In genomic region chr4:109702950-109703663, GRCh38 we compare ENCODE assay signal across 8 cellular contexts. TPM values are rescaled to one million over a fixed set of nuclear protein-coding genes. Genes with fewer than 3 reads are reported as not detected.
DNase-seq lines count a peak whose midpoint lies in the region; ATAC-seq and TF ChIP-seq lines count a peak whose summit lies in the region.

CASP6 (minus strand) TSS chr4:109703445; CDS start chr4:109703395, 50 bp downstream.

- peak within 1 kb of the TSS; percentile 92 for H3K4me3 Mint-ChIP-seq in T-helper 1 cell treated with Interleukin-12 subunit alpha and Interleukin-12 subunit beta and Interleukin-4 antibody, amounts not matched to agents 30 μg/mL and 1 μg/mL, for 36 hours
- H3K4me3 Mint-ChIP-seq in progenitor cell of endocrine pancreas (ENCODE audit: low read depth), result peak within 1 kb of the TSS; percentile 96

- ATAC-seq in HG02642 (IDR thresholded peaks at IDR 0.05; ENCODE audit: poor library complexity, unreplicated experiment) (peak; percentile 80), left cardiac atrium (peak; percentile 96 to 98)

- no peaks in the 10 kb centered on the region for H3K27me3 Mint-ChIP-seq in T-helper 1 cell treated with Interleukin-12 subunit alpha and Interleukin-12 subunit beta and Interleukin-4 antibody, amounts not matched to agents 30 μg/mL and 1 μg/mL, for 36 hours (ENCODE audit: low read depth)
- H3K27me3 Mint-ChIP-seq in progenitor cell of endocrine pancreas, result no peaks in the 10 kb centered on the region

- peak within 1 kb of the TSS; percentile 93 for H3K27ac Mint-ChIP-seq in T-helper 1 cell treated with Interleukin-12 subunit alpha and Interleukin-12 subunit beta and Interleukin-4 antibody, amounts not matched to agents 30 μg/mL and 1 μg/mL, for 36 hours
- H3K27ac Mint-ChIP-seq in progenitor cell of endocrine pancreas, result peak within 1 kb of the TSS; percentile 100

- intact Hi-C loops in left cardiac atrium (cut with DNase I), result loop anchor here in 1 of 2 donors (5.0 to 10.0 kb wide), 2 partner anchors 112 to 274 kb away; partner anchors contain the start of gene GAR1

- H3K4me1 Mint-ChIP-seq in T-helper 1 cell treated with Interleukin-12 subunit alpha and Interleukin-12 subunit beta and Interleukin-4 antibody, amounts not matched to agents 30 μg/mL and 1 μg/mL, for 36 hours (ENCODE audit: low read depth), result peaks cover 36% of the 10 kb centered on the region
- H3K4me1 Mint-ChIP-seq in progenitor cell of endocrine pancreas (ENCODE audit: low read depth), result peaks cover 27% of the 10 kb centered on the region

- peak; percentile 57 for DNase-seq in NCI-H1105 (lab: John Stamatoyannopoulos, UW)
- peak; percentile 44 for DNase-seq in amniotic stem cell (lab: John Stamatoyannopoulos, UW)
- peak; percentile 89 for DNase-seq in left cardiac atrium
- peak; percentile 75 for DNase-seq in progenitor cell of endocrine pancreas (ENCODE audit: low spot score, unreplicated experiment)
- DNase-seq in ureter (ENCODE audit: low spot score), result peak; percentile 86

- TF ChIP-seq CTCF in GM12875 (IDR thresholded peaks at IDR 0.05; ENCODE audit: borderline replicate concordance, insufficient read depth, low read depth, low read length) (peak; percentile 77), progenitor cell of endocrine pancreas (IDR thresholded peaks at IDR 0.05; ENCODE audit: unreplicated experiment) (peak; percentile 72)

- peak within 1 kb of the TSS; percentile 91 for H3K4me3 ChIP-seq in GM12875 (ENCODE audit: low read depth, low read length)

- H3K36me3 Mint-ChIP-seq in T-helper 1 cell treated with Interleukin-12 subunit alpha and Interleukin-12 subunit beta and Interleukin-4 antibody, amounts not matched to agents 30 μg/mL and 1 μg/mL, for 36 hours (ENCODE audit: low read depth), result peaks cover 20% of the 10 kb centered on the region
- H3K36me3 Mint-ChIP-seq in progenitor cell of endocrine pancreas (ENCODE audit: insufficient read depth), result peaks cover 18% of the 10 kb centered on the region

- H3K9me3 Mint-ChIP-seq in T-helper 1 cell treated with Interleukin-12 subunit alpha and Interleukin-12 subunit beta and Interleukin-4 antibody, amounts not matched to agents 30 μg/mL and 1 μg/mL, for 36 hours, result no peaks in the 10 kb centered on the region
- H3K9me3 Mint-ChIP-seq in progenitor cell of endocrine pancreas (ENCODE audit: low read depth), result no peaks in the 10 kb centered on the region

RNA-seq across cellular contexts. Expression of gene CASP6, which starts in this region (rescaled TPM):
- total RNA-seq in left cardiac atrium (10 to 100 TPM in 1 of 2 donors, 1 to 10 TPM in 1; 7.6 to 15.8 TPM), progenitor cell of endocrine pancreas (61.0 and 68.2 TPM in 2 replicates), ureter (24.5 TPM)

Comparison
In these comparisons a context has a peak if more than half of its experiments do, and no peak if none do; other contexts are left out.
1. Peak in every context shown above with its lines: DNase-seq, ATAC-seq and H3K4me3 ChIP-seq.